18 cellular contexts compared by ENCODE assay signal in the genomic region with DNA sequence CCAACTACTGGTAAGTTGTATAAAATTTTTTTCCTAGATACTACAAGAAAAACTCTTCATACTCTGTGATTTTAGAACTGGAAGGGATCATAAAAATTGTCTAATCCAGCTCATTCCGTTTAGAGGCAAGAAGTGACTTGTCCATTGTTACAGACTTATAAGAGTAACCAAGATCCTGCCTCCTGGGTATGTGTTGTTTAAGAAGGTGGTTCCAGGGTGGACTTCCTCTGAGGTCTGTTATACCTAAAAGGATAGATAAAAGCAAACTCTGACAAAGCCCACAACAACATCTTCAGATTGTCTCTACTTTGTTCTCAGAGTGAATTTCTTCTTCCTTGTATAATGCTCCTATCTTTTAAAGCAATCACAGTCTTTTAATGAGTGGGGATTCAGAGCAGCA. TPM values are rescaled to one million over a fixed set of nuclear protein-coding genes. Genes with fewer than 3 reads are reported as not detected.
DNase-seq lines count a peak whose midpoint lies in the region; ATAC-seq, FAIRE-seq and TF ChIP-seq lines count a peak whose summit lies in the region.
"Had no signal": no experiment of that assay in that cellular context is flagged by ENCODE, and none has a peak within 500 bp of the region (broad histone marks: within the 10 kb centered on the region; RNA-seq: fewer than 3 reads in every experiment).

No MANE protein-coding gene starts in this region.

- BruUV-seq in OCI-LY7 (replicated peaks; lab: Mats Ljungman, UMichigan) = no TSS peak

- H3K4me3 ChIP-seq in OCI-LY7 (ENCODE audit: low read depth, low read length, poor library complexity, severe bottlenecking) = no peak overlapping the region
- no peak overlapping the region for H3K4me3 ChIP-seq in bronchial epithelial cell (ENCODE audit: low read depth, low read length)
- H3K4me3 ChIP-seq: right lobe of liver, uterus had no signal

- H3K36me3 ChIP-seq in OCI-LY7 (ENCODE audit: insufficient read depth, low read length) (peaks cover 63% of the 10 kb centered on the region), bronchial epithelial cell (ENCODE audit: control insufficient read depth, insufficient read depth, low read length) (peaks cover 3% of the 10 kb centered on the region)
- H3K36me3 ChIP-seq: right lobe of liver, uterus had no signal

- no peak for DNase-seq in activated naive CD4-positive, alpha-beta T cell treated with anti-CD3 and anti-CD28 coated beads for 36 hours
- no peak for DNase-seq in activated naive CD4-positive, alpha-beta T cell (lab: John Stamatoyannopoulos, UW)
- DNase-seq in OCI-LY7 (ENCODE audit: low spot score) (no peak), bronchial epithelial cell (ENCODE audit: low read depth) (peak; percentile 77), NCI-H2029 treated with DMSO at 0.1 percent for 48 hours (lab: John Stamatoyannopoulos, UW) (no peak)
- no peak for DNase-seq in stimulated activated naive B cell treated with anti-CD40 and anti-IgM and Interleukin-4, amounts not matched to agents 10 μg/mL and 1 μg/mL and 100 μg/mL, for 72 hours
- DNase-seq: amygdala, foreskin fibroblast, left colon, NCI-H1436, right lobe of liver, uterus had no signal

- intact Hi-C loops in activated naive CD4-positive, alpha-beta T cell treated with anti-CD3 and anti-CD28 coated beads for 36 hours (cut with micrococcal nuclease) = no loop called here
- intact Hi-C loops in OCI-LY7 (cut with micrococcal nuclease; ENCODE audit: unreplicated experiment) = no loop called here

- H3K4me1 Mint-ChIP-seq in activated naive CD4-positive, alpha-beta T cell treated with anti-CD3 and anti-CD28 coated beads for 36 hours (ENCODE audit: low read depth) = peaks cover 71% of the 10 kb centered on the region
- H3K4me1 Mint-ChIP-seq in stimulated activated naive B cell treated with anti-CD40 and anti-IgM and Interleukin-4, amounts not matched to agents 10 μg/mL and 1 μg/mL and 100 μg/mL, for 72 hours = peaks cover 34 to 63% of the 10 kb centered on the region in 2 donors

- H3K4me1 ChIP-seq in OCI-LY7 (ENCODE audit: insufficient read depth, low read length, poor library complexity, severe bottlenecking) = peaks cover 52% of the 10 kb centered on the region
- H3K4me1 ChIP-seq: right lobe of liver had no signal

- H3K9me3 Mint-ChIP-seq in activated naive CD4-positive, alpha-beta T cell treated with anti-CD3 and anti-CD28 coated beads for 36 hours = no peaks in the 10 kb centered on the region
- H3K9me3 Mint-ChIP-seq in stimulated activated naive B cell treated with anti-CD40 and anti-IgM and Interleukin-4, amounts not matched to agents 10 μg/mL and 1 μg/mL and 100 μg/mL, for 72 hours = peaks cover 0 to 2% of the 10 kb centered on the region in 2 donors

- peak overlapping the region; percentile 56 for H3K27ac ChIP-seq in OCI-LY7 (ENCODE audit: low read depth, low read length, poor library complexity, severe bottlenecking)
- H3K27ac ChIP-seq: right lobe of liver, uterus had no signal

- CTCF ChIA-PET in activated naive CD4-positive, alpha-beta T cell treated with anti-CD3 and anti-CD28 coated beads for 36 hours (lab: Charles Lee) = no interaction called here
- CTCF ChIA-PET in OCI-LY7 (lab: Charles Lee; ENCODE audit: unreplicated experiment) = no interaction called here

- POLR2A ChIA-PET in OCI-LY7 (lab: Charles Lee) = interaction anchor here (0.9 to 1.8 kb wide), 4 partner anchors 9 to 25 kb away, joined by 3 to 7 read pairs (median 4); a partner anchor contains a TSS

- H3K9me2 ChIP-seq in OCI-LY7 (ENCODE audit: insufficient read depth, low read length) = no peaks in the 10 kb centered on the region

- no peaks in the 10 kb centered on the region for H3K27me3 ChIP-seq in bronchial epithelial cell (ENCODE audit: control insufficient read depth, insufficient read depth, low read length)
- H3K27me3 ChIP-seq: right lobe of liver, uterus had no signal

- no peaks in the 10 kb centered on the region for H4K20me1 ChIP-seq in OCI-LY7 (ENCODE audit: insufficient read depth, low read length)

- 0 out of 2 replicates have a peak, but pooled peaks cover 17% of the 10 kb centered on the region for H3K9me3 ChIP-seq in OCI-LY7 (ENCODE audit: low read length)
- H3K9me3 ChIP-seq: right lobe of liver, uterus had no signal

- no peak for FAIRE-seq in bronchial epithelial cell (lab: Jason Lieb, UNC)
- FAIRE-seq: endometrium, G401.6 had no signal

- peaks cover 53% of the 10 kb centered on the region; the same call in 1 of the 2 replicates for H3K79me2 ChIP-seq in OCI-LY7 (ENCODE audit: insufficient read depth, low read depth, low read length)

- peaks cover 14% of the 10 kb centered on the region for H3K36me3 Mint-ChIP-seq in activated naive CD4-positive, alpha-beta T cell treated with anti-CD3 and anti-CD28 coated beads for 36 hours (ENCODE audit: low read depth)
- peaks cover 16 to 30% of the 10 kb centered on the region in 2 donors for H3K36me3 Mint-ChIP-seq in stimulated activated naive B cell treated with anti-CD40 and anti-IgM and Interleukin-4, amounts not matched to agents 10 μg/mL and 1 μg/mL and 100 μg/mL, for 72 hours

- no peak for TF ChIP-seq CTCF in OCI-LY7 (conservative IDR thresholded peaks at IDR 0.05; ENCODE audit: low read length)
- TF ChIP-seq CTCF in bronchial epithelial cell (IDR thresholded peaks at IDR 0.05; ENCODE audit: insufficient read depth, low read length, severe bottlenecking) = no peak

- no peak overlapping the region for H3K4me3 Mint-ChIP-seq in activated naive CD4-positive, alpha-beta T cell treated with anti-CD3 and anti-CD28 coated beads for 36 hours
- no peak overlapping the region for H3K4me3 Mint-ChIP-seq in stimulated activated naive B cell treated with anti-CD40 and anti-IgM and Interleukin-4, amounts not matched to agents 10 μg/mL and 1 μg/mL and 100 μg/mL, for 72 hours
- H3K4me3 Mint-ChIP-seq: WTC11 had no signal

- peak overlapping the region; percentile 37; the same call in 1 of the 2 replicates for H3K4me2 ChIP-seq in OCI-LY7 (ENCODE audit: low read length)

- no peaks in the 10 kb centered on the region for H3K27me3 Mint-ChIP-seq in activated naive CD4-positive, alpha-beta T cell treated with anti-CD3 and anti-CD28 coated beads for 36 hours (ENCODE audit: low read depth)
- H3K27me3 Mint-ChIP-seq in stimulated activated naive B cell treated with anti-CD40 and anti-IgM and Interleukin-4, amounts not matched to agents 10 μg/mL and 1 μg/mL and 100 μg/mL, for 72 hours = no peaks in the 10 kb centered on the region

- no peak for ATAC-seq in stimulated activated naive B cell treated with anti-CD40 and anti-IgM and Interleukin-4, amounts not matched to agents 10 μg/mL and 1 μg/mL and 100 μg/mL, for 72 hours (replicated peaks)
- ATAC-seq in GM19463 (IDR thresholded peaks at IDR 0.05; ENCODE audit: unreplicated experiment) (no peak), GM21390 (IDR thresholded peaks at IDR 0.05; ENCODE audit: unreplicated experiment) (no peak)
- ATAC-seq: left colon, right lobe of liver, Right ventricle myocardium inferior, WTC11 had no signal

- no peak overlapping the region for H2AFZ ChIP-seq in OCI-LY7 (ENCODE audit: low read length)

- H3K27ac Mint-ChIP-seq in activated naive CD4-positive, alpha-beta T cell treated with anti-CD3 and anti-CD28 coated beads for 36 hours = peak overlapping the region; percentile 20
- peak overlapping the region; percentile 71 for H3K27ac Mint-ChIP-seq in stimulated activated naive B cell treated with anti-CD40 and anti-IgM and Interleukin-4, amounts not matched to agents 10 μg/mL and 1 μg/mL and 100 μg/mL, for 72 hours
- H3K27ac Mint-ChIP-seq: WTC11 had no signal

RNA-seq across cellular contexts. Expression of a gene that starts 24.2 kb away (rescaled TPM):
- total RNA-seq in activated naive CD4-positive, alpha-beta T cell treated with anti-CD3 and anti-CD28 coated beads for 36 hours = 10 to 100 TPM; 13.7 to 16.9 TPM
- total RNA-seq in OCI-LY7 (2014; rRNA removed; shearing (Covaris generic)) = 13.6 and 14.3 TPM in 2 replicates
- total RNA-seq in OCI-LY7 (2022) = 36.7 and 43.6 TPM in 2 replicates
- 58.9 and 110 TPM in 2 replicates for total RNA-seq in bronchial epithelial cell
